ENCODE assay signal across 10 cellular contexts in the genomic region with DNA sequence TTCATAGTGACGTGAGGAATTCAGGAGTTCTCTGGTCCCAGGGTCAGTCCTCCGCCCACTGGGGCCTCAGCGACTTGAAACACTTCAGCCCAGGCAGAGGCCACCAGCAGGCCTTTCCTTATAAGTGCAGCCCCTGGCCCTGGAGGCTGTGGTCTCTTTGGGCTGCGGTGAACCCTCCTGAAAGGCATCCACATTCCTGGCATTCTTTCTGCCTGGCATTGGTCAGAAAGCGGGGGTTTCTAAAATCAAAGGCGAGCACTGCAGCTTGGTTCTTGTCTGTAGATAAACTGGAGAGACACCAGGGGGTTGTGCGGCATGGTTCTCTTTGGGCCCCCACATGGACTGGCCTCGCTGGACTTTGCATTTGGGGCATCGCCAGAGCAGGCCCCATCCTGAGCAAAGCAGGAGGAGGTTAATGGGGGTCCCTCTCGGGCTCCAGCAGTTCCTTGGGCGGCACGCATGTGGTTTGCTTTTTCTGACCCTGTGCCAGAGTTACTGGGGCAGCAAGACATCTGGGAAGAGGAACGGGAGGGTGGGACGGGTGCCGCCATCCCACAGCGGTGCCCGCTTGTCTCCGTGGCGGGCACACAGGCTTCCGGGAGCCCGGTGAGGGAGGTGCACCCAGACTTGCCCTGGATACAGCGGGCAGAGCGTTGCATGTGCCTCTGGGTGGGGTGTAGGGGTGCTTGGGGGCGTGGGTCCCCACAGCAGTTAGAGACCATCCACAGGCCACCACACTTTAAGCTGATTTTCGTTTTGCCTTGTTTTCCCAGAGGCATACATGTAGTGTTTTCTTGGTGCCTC. TPM values are rescaled to one million over a fixed set of nuclear protein-coding genes. Genes with fewer than 3 reads are reported as not detected.
DNase-seq lines count a peak whose midpoint lies in the region; ATAC-seq, FAIRE-seq and TF ChIP-seq lines count a peak whose summit lies in the region.
"Had no signal": no experiment of that assay in that cellular context is flagged by ENCODE, and none has a peak within 500 bp of the region (broad histone marks: within the 10 kb centered on the region; RNA-seq: fewer than 3 reads in every experiment).

No MANE protein-coding gene starts in this region.

- peak; percentile 97 for DNase-seq in H4 (ENCODE audit: low spot score)
- DNase-seq in WTC11 (ENCODE audit: low spot score), result peak; percentile 80
- DNase-seq in hepatic stellate cell (ENCODE audit: low spot score), result peak; percentile 84
- DNase-seq in retina, result peak; percentile 55
- DNase-seq in frontal cortex (ENCODE audit: low spot score in 2 of 2), result no peak
- no peak for DNase-seq in erythroblast (lab: John Stamatoyannopoulos, UW)
- no peak for DNase-seq in NCI-H510A treated with DMSO at 0.1 percent for 48 hours (lab: John Stamatoyannopoulos, UW)
- DNase-seq: activated naive CD4-positive, alpha-beta T cell treated with anti-CD3 and anti-CD28 coated beads, Interleukin-2, amount 10 ng/mL, durations not matched to agents 7 days and 5 days; WERI-Rb-1 had no signal

- H3K4me3 Mint-ChIP-seq in WTC11, result peak overlapping the region; percentile 45; the same call in 1 of the 2 replicates
- H3K4me3 Mint-ChIP-seq: activated naive CD4-positive, alpha-beta T cell treated with anti-CD3 and anti-CD28 coated beads, Interleukin-2, amount 10 ng/mL, durations not matched to agents 7 days and 5 days had no signal

- no peaks in the 10 kb centered on the region for H3K9me3 Mint-ChIP-seq in WTC11
- H3K9me3 Mint-ChIP-seq: activated naive CD4-positive, alpha-beta T cell treated with anti-CD3 and anti-CD28 coated beads, Interleukin-2, amount 10 ng/mL, durations not matched to agents 7 days and 5 days had no signal

- FAIRE-seq in frontal cortex (lab: Jason Lieb, UNC), result no peak

- H3K4me1 Mint-ChIP-seq in WTC11, result peaks cover 72% of the 10 kb centered on the region
- H3K4me1 Mint-ChIP-seq: activated naive CD4-positive, alpha-beta T cell treated with anti-CD3 and anti-CD28 coated beads, Interleukin-2, amount 10 ng/mL, durations not matched to agents 7 days and 5 days had no signal

- no peak for TF ChIP-seq CTCF in WTC11 (IDR thresholded peaks at IDR 0.05)

- peak overlapping the region; percentile 95 for H3K27ac Mint-ChIP-seq in WTC11
- H3K27ac Mint-ChIP-seq: activated naive CD4-positive, alpha-beta T cell treated with anti-CD3 and anti-CD28 coated beads, Interleukin-2, amount 10 ng/mL, durations not matched to agents 7 days and 5 days had no signal

- CTCF ChIA-PET in WTC11 (lab: Charles Lee), result interaction anchor here (1.0 to 1.4 kb wide), 5 partner anchors 9 to 115 kb away, joined by 3 to 7 read pairs (median 4); no protein-coding TSS in a partner anchor

- peak; percentile 95 for ATAC-seq in WTC11
- no peak for ATAC-seq in GM21423 (IDR thresholded peaks at IDR 0.05; ENCODE audit: unreplicated experiment)

- H3K36me3 Mint-ChIP-seq in WTC11, result peaks cover 14% of the 10 kb centered on the region
- H3K36me3 Mint-ChIP-seq: activated naive CD4-positive, alpha-beta T cell treated with anti-CD3 and anti-CD28 coated beads, Interleukin-2, amount 10 ng/mL, durations not matched to agents 7 days and 5 days had no signal

- no peak for TF ChIP-seq POLR2A in erythroblast (IDR thresholded peaks at IDR 0.05; ENCODE audit: low read length)

- POLR2A ChIA-PET in WTC11 (lab: Charles Lee), result no interaction called here

- no peaks in the 10 kb centered on the region for H3K27me3 Mint-ChIP-seq in WTC11 (ENCODE audit: low read depth)

TF ChIP-seq in WTC11, 78 proteins besides CTCF, POLR2A, EP300 and RAD21 (continues in another document):
- TF ChIP-seq TEAD4 (CRISPR knock-in tag; IDR thresholded peaks at IDR 0.05) (peak; percentile 87), ETV6 (CRISPR knock-in tag; IDR thresholded peaks at IDR 0.05) (no peak), ELF4 (CRISPR knock-in tag; IDR thresholded peaks at IDR 0.05; ENCODE audit: low read depth) (no peak), SOX15 (CRISPR knock-in tag; IDR thresholded peaks at IDR 0.05) (no peak), SMAD3 (CRISPR knock-in tag; IDR thresholded peaks at IDR 0.05; ENCODE audit: borderline replicate concordance) (no peak), JUN (CRISPR knock-in tag; IDR thresholded peaks at IDR 0.05) (no peak), TEAD1 (CRISPR knock-in tag; IDR thresholded peaks at IDR 0.05) (peak; percentile 91; the same call in 1 of the 2 replicates)
- TF ChIP-seq, protein P1, sequence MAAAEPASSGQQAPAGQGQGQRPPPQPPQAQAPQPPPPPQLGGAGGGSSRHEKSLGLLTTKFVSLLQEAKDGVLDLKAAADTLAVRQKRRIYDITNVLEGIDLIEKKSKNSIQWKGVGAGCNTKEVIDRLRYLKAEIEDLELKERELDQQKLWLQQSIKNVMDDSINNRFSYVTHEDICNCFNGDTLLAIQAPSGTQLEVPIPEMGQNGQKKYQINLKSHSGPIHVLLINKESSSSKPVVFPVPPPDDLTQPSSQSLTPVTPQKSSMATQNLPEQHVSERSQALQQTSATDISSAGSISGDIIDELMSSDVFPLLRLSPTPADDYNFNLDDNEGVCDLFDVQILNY (CRISPR knock-in tag; IDR thresholded peaks at IDR 0.05), result no peak
- TF ChIP-seq, protein P2, sequence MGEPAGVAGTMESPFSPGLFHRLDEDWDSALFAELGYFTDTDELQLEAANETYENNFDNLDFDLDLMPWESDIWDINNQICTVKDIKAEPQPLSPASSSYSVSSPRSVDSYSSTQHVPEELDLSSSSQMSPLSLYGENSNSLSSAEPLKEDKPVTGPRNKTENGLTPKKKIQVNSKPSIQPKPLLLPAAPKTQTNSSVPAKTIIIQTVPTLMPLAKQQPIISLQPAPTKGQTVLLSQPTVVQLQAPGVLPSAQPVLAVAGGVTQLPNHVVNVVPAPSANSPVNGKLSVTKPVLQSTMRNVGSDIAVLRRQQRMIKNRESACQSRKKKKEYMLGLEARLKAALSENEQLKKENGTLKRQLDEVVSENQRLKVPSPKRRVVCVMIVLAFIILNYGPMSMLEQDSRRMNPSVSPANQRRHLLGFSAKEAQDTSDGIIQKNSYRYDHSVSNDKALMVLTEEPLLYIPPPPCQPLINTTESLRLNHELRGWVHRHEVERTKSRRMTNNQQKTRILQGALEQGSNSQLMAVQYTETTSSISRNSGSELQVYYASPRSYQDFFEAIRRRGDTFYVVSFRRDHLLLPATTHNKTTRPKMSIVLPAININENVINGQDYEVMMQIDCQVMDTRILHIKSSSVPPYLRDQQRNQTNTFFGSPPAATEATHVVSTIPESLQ (CRISPR knock-in tag; IDR thresholded peaks at IDR 0.05), result no peak
- TF ChIP-seq, protein P3, sequence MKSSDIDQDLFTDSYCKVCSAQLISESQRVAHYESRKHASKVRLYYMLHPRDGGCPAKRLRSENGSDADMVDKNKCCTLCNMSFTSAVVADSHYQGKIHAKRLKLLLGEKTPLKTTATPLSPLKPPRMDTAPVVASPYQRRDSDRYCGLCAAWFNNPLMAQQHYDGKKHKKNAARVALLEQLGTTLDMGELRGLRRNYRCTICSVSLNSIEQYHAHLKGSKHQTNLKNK (CRISPR knock-in tag; IDR thresholded peaks at IDR 0.05), result no peak
- TF ChIP-seq, protein P4, sequence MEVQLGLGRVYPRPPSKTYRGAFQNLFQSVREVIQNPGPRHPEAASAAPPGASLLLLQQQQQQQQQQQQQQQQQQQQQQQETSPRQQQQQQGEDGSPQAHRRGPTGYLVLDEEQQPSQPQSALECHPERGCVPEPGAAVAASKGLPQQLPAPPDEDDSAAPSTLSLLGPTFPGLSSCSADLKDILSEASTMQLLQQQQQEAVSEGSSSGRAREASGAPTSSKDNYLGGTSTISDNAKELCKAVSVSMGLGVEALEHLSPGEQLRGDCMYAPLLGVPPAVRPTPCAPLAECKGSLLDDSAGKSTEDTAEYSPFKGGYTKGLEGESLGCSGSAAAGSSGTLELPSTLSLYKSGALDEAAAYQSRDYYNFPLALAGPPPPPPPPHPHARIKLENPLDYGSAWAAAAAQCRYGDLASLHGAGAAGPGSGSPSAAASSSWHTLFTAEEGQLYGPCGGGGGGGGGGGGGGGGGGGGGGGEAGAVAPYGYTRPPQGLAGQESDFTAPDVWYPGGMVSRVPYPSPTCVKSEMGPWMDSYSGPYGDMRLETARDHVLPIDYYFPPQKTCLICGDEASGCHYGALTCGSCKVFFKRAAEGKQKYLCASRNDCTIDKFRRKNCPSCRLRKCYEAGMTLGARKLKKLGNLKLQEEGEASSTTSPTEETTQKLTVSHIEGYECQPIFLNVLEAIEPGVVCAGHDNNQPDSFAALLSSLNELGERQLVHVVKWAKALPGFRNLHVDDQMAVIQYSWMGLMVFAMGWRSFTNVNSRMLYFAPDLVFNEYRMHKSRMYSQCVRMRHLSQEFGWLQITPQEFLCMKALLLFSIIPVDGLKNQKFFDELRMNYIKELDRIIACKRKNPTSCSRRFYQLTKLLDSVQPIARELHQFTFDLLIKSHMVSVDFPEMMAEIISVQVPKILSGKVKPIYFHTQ (CRISPR knock-in tag; IDR thresholded peaks at IDR 0.05), result no peak
- TF ChIP-seq, protein P5, sequence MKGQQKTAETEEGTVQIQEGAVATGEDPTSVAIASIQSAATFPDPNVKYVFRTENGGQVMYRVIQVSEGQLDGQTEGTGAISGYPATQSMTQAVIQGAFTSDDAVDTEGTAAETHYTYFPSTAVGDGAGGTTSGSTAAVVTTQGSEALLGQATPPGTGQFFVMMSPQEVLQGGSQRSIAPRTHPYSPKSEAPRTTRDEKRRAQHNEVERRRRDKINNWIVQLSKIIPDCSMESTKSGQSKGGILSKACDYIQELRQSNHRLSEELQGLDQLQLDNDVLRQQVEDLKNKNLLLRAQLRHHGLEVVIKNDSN (CRISPR knock-in tag; IDR thresholded peaks at IDR 0.05), result no peak
- TF ChIP-seq, protein P6, sequence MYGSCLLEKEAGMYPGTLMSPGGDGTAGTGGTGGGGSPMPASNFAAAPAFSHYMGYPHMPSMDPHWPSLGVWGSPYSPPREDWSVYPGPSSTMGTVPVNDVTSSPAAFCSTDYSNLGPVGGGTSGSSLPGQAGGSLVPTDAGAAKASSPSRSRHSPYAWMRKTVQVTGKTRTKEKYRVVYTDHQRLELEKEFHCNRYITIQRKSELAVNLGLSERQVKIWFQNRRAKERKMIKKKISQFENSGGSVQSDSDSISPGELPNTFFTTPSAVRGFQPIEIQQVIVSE (CRISPR knock-in tag; IDR thresholded peaks at IDR 0.05; ENCODE audit: borderline replicate concordance), result no peak
- TF ChIP-seq, protein P7, sequence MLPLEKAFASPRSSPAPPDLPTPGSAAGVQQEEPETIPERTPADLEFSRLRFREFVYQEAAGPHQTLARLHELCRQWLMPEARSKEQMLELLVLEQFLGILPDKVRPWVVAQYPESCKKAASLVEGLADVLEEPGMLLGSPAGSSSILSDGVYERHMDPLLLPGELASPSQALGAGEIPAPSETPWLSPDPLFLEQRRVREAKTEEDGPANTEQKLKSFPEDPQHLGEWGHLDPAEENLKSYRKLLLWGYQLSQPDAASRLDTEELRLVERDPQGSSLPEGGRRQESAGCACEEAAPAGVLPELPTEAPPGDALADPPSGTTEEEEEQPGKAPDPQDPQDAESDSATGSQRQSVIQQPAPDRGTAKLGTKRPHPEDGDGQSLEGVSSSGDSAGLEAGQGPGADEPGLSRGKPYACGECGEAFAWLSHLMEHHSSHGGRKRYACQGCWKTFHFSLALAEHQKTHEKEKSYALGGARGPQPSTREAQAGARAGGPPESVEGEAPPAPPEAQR (CRISPR knock-in tag; IDR thresholded peaks at IDR 0.05), result no peak

RNA-seq across cellular contexts. Expression of a gene that starts 44.9 kb away (rescaled TPM):
- 63.9 and 78.6 TPM in 2 replicates for total RNA-seq in H4 (2014; rRNA removed; shearing (Covaris generic))
- total RNA-seq in WTC11 (2021) (31.1 to 44.4 TPM (median 32.6 TPM) in 3 replicates), frontal cortex (6.5 TPM)

Comparison
In these comparisons a context has a peak if more than half of its experiments do, and no peak if none do; other contexts are left out.
1. DNase-seq: peak in H4 (single experiment), WTC11 (single experiment), hepatic stellate cell (single experiment) and retina (single experiment); none in frontal cortex (0 of 2), erythroblast (0 of 2) and NCI-H510A treated with DMSO at 0.1 percent for 48 hours (single experiment).